Comparison of ENCODE assay signal across 9 cellular contexts in genomic region chr12:86312258-86312657, GRCh38. TPM values are rescaled to one million over a fixed set of nuclear protein-coding genes. Genes with fewer than 3 reads are reported as not detected.
"Had no signal": no experiment of that assay in that cellular context is flagged by ENCODE, and none has a peak within 500 bp of the region (broad histone marks: within the 10 kb centered on the region; RNA-seq: fewer than 3 reads in every experiment).

No MANE protein-coding gene starts in this region.

- H2AFZ ChIP-seq: GM23338 had no signal

- H3K4me2 ChIP-seq: GM23338 had no signal

- FAIRE-seq: H1, H54, HTR-8/SVneo, K562 had no signal

- H3K4me3 ChIP-seq: GM23338, K562 had no signal

- DNase-seq: H9, HCEC 1CT, IMR-90 had no signal

- ATAC-seq: GM23338, K562 had no signal

RNA-seq across cellular contexts. Expression of gene MGAT4C, which starts 56.1 kb away (rescaled TPM):
- total RNA-seq: HT-29, IMR-90, K562 had no signal
- polyA plus RNA-seq: IMR-90, K562 had no signal
